In the genomic region with DNA sequence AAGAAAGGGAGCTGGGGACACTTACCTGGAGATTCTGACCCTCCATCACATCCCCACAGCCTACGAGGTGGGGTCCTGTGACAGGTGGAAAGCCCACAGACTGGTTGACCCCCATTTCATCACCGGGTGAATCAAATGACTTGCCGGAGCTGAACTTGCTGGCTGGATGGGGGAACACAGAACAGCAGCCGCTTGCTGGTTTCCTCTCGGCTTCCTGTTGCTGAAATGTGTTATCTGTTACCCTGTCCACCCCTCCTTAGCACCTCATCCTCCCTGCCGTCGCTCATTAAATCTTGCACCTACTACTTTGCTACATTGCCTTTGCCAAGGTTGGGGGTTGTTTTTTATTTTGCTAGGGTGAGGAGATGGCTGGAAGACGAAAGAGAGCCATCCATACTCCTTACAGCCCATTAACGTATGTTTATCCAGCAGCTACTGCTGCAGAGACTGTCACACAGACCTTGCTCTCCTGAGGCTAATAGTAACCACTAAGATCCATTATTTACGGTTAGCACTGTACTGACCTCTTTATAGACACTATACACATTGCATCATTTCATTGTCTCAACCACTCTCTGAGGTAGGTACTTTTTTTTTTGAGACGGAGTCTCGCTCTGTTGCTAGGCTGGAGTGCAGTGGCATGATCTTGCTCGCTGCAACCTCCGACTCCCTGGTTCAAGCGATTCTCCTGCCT, we compare ENCODE assay signal across 11 cellular contexts. TPM values are rescaled to one million over a fixed set of nuclear protein-coding genes. Genes with fewer than 3 reads are reported as not detected.
DNase-seq lines count a peak whose midpoint lies in the region; ATAC-seq and TF ChIP-seq lines count a peak whose summit lies in the region.
"Had no signal": no experiment of that assay in that cellular context is flagged by ENCODE, and none has a peak within 500 bp of the region (broad histone marks: within the 10 kb centered on the region; RNA-seq: fewer than 3 reads in every experiment).

No MANE protein-coding gene starts in this region.

- CTCF ChIA-PET in activated CD8-positive, alpha-beta T cell treated with anti-CD3 and anti-CD28 coated beads for 36 hours (lab: Charles Lee) = interaction anchor here (0.6 to 4.7 kb wide), 7 partner anchors 9 to 96 kb away, joined by 3 to 43 read pairs (median 4); no protein-coding TSS in a partner anchor

- H3K4me1 ChIP-seq in Loucy (ENCODE audit: insufficient read depth, low read length, poor library complexity, severe bottlenecking) = peaks cover 54% of the 10 kb centered on the region

- peak overlapping the region; percentile 96 for H3K27ac Mint-ChIP-seq in activated CD8-positive, alpha-beta T cell treated with anti-CD3 and anti-CD28 coated beads for 36 hours
- H3K27ac Mint-ChIP-seq in effector memory CD8-positive, alpha-beta T cell = peak overlapping the region; percentile 95 to 96
- H3K27ac Mint-ChIP-seq: dendritic cell treated with granulocyte-macrophage colony-stimulating factor and Interleukin-4, amounts not matched to agents 40 ng/mL and 50 ng/mL, for 4 days had no signal

- peaks cover 51% of the 10 kb centered on the region for H3K4me1 Mint-ChIP-seq in activated CD8-positive, alpha-beta T cell treated with anti-CD3 and anti-CD28 coated beads for 36 hours (ENCODE audit: low read depth)
- H3K4me1 Mint-ChIP-seq in effector memory CD8-positive, alpha-beta T cell (ENCODE audit: low read depth in 2 of 2) = peaks cover 50 to 67% of the 10 kb centered on the region in 2 donors

- peak; percentile 88 for ATAC-seq in activated CD8-positive, alpha-beta T cell treated with anti-CD3 and anti-CD28 coated beads for 36 hours
- peak; percentile 97 for ATAC-seq in effector memory CD8-positive, alpha-beta T cell (replicated peaks)
- ATAC-seq in HG02571 (IDR thresholded peaks at IDR 0.05; ENCODE audit: unreplicated experiment) (no peak), HG03432 (IDR thresholded peaks at IDR 0.05; ENCODE audit: unreplicated experiment) (no peak)

- no peaks in the 10 kb centered on the region for H3K27me3 ChIP-seq in Loucy (ENCODE audit: insufficient read depth, low read length, poor library complexity, severe bottlenecking)

- H2AFZ ChIP-seq in Loucy (ENCODE audit: low read length) = peak overlapping the region; percentile 66

- no peaks in the 10 kb centered on the region for H4K20me1 ChIP-seq in Loucy (ENCODE audit: insufficient read depth, low read length, poor library complexity, severe bottlenecking)

- peaks cover 21% of the 10 kb centered on the region for H3K36me3 Mint-ChIP-seq in activated CD8-positive, alpha-beta T cell treated with anti-CD3 and anti-CD28 coated beads for 36 hours (ENCODE audit: low read depth)
- peaks cover 27% of the 10 kb centered on the region for H3K36me3 Mint-ChIP-seq in effector memory CD8-positive, alpha-beta T cell (ENCODE audit: insufficient read depth)

- peak; percentile 62 for DNase-seq in activated CD8-positive, alpha-beta T cell treated with anti-CD3 and anti-CD28 coated beads for 36 hours
- peak; percentile 50 to 51 (median 51) for DNase-seq in effector memory CD8-positive, alpha-beta T cell
- DNase-seq in stimulated activated CD8-positive, alpha-beta memory T cell treated with anti-CD3 and anti-CD28 coated beads, Interleukin-15, amount 100 ng/mL, for 48 hours (ENCODE audit: low read depth in 2 of 2) = peak; percentile 12 to 30
- DNase-seq in CD1c-positive myeloid dendritic cell (ENCODE audit: extremely low spot score) = no peak
- DNase-seq in DMS 273 treated with DMSO at 0.1 percent for 48 hours (lab: John Stamatoyannopoulos, UW) = no peak
- DNase-seq: kidney had no signal

- H3K9ac ChIP-seq in Loucy (ENCODE audit: low read depth, low read length, poor library complexity, severe bottlenecking) = peak overlapping the region; percentile 74

- peak overlapping the region; percentile 74 for H3K4me2 ChIP-seq in Loucy (ENCODE audit: low read depth, low read length, poor library complexity, severe bottlenecking)

- peak overlapping the region; percentile 84 for H3K4me3 Mint-ChIP-seq in activated CD8-positive, alpha-beta T cell treated with anti-CD3 and anti-CD28 coated beads for 36 hours
- peak overlapping the region; percentile 75 to 89 for H3K4me3 Mint-ChIP-seq in effector memory CD8-positive, alpha-beta T cell
- H3K4me3 Mint-ChIP-seq: dendritic cell treated with granulocyte-macrophage colony-stimulating factor and Interleukin-4, amounts not matched to agents 40 ng/mL and 50 ng/mL, for 4 days had no signal

- no peaks in the 10 kb centered on the region for H3K9me3 Mint-ChIP-seq in activated CD8-positive, alpha-beta T cell treated with anti-CD3 and anti-CD28 coated beads for 36 hours
- H3K9me3 Mint-ChIP-seq in effector memory CD8-positive, alpha-beta T cell = no peaks in the 10 kb centered on the region
- H3K9me3 Mint-ChIP-seq: dendritic cell treated with granulocyte-macrophage colony-stimulating factor and Interleukin-4, amounts not matched to agents 40 ng/mL and 50 ng/mL, for 4 days had no signal

- no peaks in the 10 kb centered on the region for H3K9me2 ChIP-seq in Loucy (replicated peaks; ENCODE audit: low read depth, low read length)

- H3K27me3 Mint-ChIP-seq in activated CD8-positive, alpha-beta T cell treated with anti-CD3 and anti-CD28 coated beads for 36 hours = no peaks in the 10 kb centered on the region
- H3K27me3 Mint-ChIP-seq in effector memory CD8-positive, alpha-beta T cell = no peaks in the 10 kb centered on the region
- H3K27me3 Mint-ChIP-seq: dendritic cell treated with granulocyte-macrophage colony-stimulating factor and Interleukin-4, amounts not matched to agents 40 ng/mL and 50 ng/mL, for 4 days had no signal

- H3K4me3 ChIP-seq in Loucy (ENCODE audit: low read length, poor library complexity, severe bottlenecking) = peak overlapping the region; percentile 73

- intact Hi-C loops in activated CD8-positive, alpha-beta T cell treated with anti-CD3 and anti-CD28 coated beads for 36 hours (cut with micrococcal nuclease) = no loop called here

- H3F3A ChIP-seq in Loucy (ENCODE audit: low read depth) = no peaks in the 10 kb centered on the region

- POLR2A ChIA-PET in activated CD8-positive, alpha-beta T cell treated with anti-CD3 and anti-CD28 coated beads for 36 hours (lab: Charles Lee) = interaction anchor here (0.7 to 4.5 kb wide), 14 partner anchors 10 to 743 kb away, joined by 3 to 26 read pairs (median 4); partner anchors contain the start of genes PAQR7 and RSRP1

- H3K36me3 ChIP-seq in Loucy (ENCODE audit: insufficient read depth, low read length) = no peaks in the 10 kb centered on the region

- peaks cover 16% of the 10 kb centered on the region; the same call in 1 of the 2 replicates for H3K79me2 ChIP-seq in Loucy (ENCODE audit: insufficient read depth, low read length)

- no peak for TF ChIP-seq CTCF in Loucy (conservative IDR thresholded peaks at IDR 0.05; ENCODE audit: low read length)
- no peak for TF ChIP-seq CTCF in activated CD8-positive, alpha-beta T cell treated with anti-CD3 and anti-CD28 coated beads for 36 hours (IDR thresholded peaks at IDR 0.05)

- no peaks in the 10 kb centered on the region for H3K9me3 ChIP-seq in Loucy (ENCODE audit: insufficient read depth, low read depth, low read length)

RNA-seq across cellular contexts. Expression of gene PAFAH2, which starts 7.0 kb away (rescaled TPM):
- total RNA-seq in activated CD8-positive, alpha-beta T cell treated with anti-CD3 and anti-CD28 coated beads for 36 hours = 1 to 10 TPM; 7.4 to 8.0 TPM

RNA-seq across cellular contexts. Expression of gene EXTL1, which starts 30.7 kb away (rescaled TPM):
- total RNA-seq in activated CD8-positive, alpha-beta T cell treated with anti-CD3 and anti-CD28 coated beads for 36 hours = not detected
- total RNA-seq: T-helper 2 cell treated with Interferon-gamma antibody and Interleukin-4, amounts not matched to agents 100 ng/mL and 5 ng/mL, for 36 hours had no signal

RNA-seq across cellular contexts. Expression of gene SLC30A2, which starts 55.1 kb away (rescaled TPM):
- total RNA-seq in activated CD8-positive, alpha-beta T cell treated with anti-CD3 and anti-CD28 coated beads for 36 hours = not detected
- total RNA-seq: T-helper 2 cell treated with Interferon-gamma antibody and Interleukin-4, amounts not matched to agents 100 ng/mL and 5 ng/mL, for 36 hours had no signal

Comparison
In these comparisons a context has a peak if more than half of its experiments do, and no peak if none do; other contexts are left out.
1. ATAC-seq: peak in activated CD8-positive, alpha-beta T cell treated with anti-CD3 and anti-CD28 coated beads for 36 hours (single experiment) and effector memory CD8-positive, alpha-beta T cell (single experiment); none in HG02571 (single experiment) and HG03432 (single experiment).
2. DNase-seq: peak in activated CD8-positive, alpha-beta T cell treated with anti-CD3 and anti-CD28 coated beads for 36 hours (single experiment), effector memory CD8-positive, alpha-beta T cell (3 of 3) and stimulated activated CD8-positive, alpha-beta memory T cell treated with anti-CD3 and anti-CD28 coated beads, Interleukin-15, amount 100 ng/mL, for 48 hours (2 of 2); none in CD1c-positive myeloid dendritic cell (single experiment) and DMS 273 treated with DMSO at 0.1 percent for 48 hours (single experiment).